ENCODE assay signal across 19 cellular contexts in the genomic region with DNA sequence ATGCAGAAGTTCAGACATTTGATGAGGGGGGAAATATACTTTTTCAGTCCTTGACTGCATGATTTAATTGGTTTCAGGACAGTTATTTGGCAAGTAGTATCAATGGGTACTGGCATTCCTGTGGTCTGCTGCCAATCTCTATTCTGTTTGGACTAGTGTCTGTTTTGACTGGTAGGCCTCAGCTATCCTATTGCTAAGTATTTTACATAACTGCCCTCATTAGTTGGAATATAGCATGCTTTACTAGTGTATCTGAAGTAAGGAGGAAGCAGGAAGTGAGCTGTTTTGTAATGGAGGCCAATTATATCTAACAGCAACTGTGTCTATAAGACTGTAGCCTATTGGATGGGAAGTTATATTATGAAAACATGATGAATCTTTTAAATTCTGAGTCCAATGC.
DNase-seq lines count a peak whose midpoint lies in the region; ATAC-seq and TF ChIP-seq lines count a peak whose summit lies in the region.
"Had no signal": no experiment of that assay in that cellular context is flagged by ENCODE, and none has a peak within 500 bp of the region (broad histone marks: within the 10 kb centered on the region; RNA-seq: fewer than 3 reads in every experiment).

No MANE protein-coding gene starts in this region.

- intact Hi-C loops in ovary (cut with DNase I): no loop called here

- TF ChIP-seq CTCF in astrocyte of the spinal cord (IDR thresholded peaks at IDR 0.05; ENCODE audit: low read depth, low read length) (no peak), ovary (IDR thresholded peaks at IDR 0.05) (no peak)

- no peak overlapping the region for H3K4me3 ChIP-seq in GM23248
- no peak overlapping the region for H3K4me3 ChIP-seq in astrocyte of the spinal cord (ENCODE audit: low read depth, low read length)
- H3K4me3 ChIP-seq in ovary: no peak overlapping the region
- H3K4me3 ChIP-seq: BLaER1, heart right ventricle, SJCRH30, thyroid gland had no signal

- H3K27ac ChIP-seq in GM23248: no peak overlapping the region
- no peak overlapping the region for H3K27ac ChIP-seq in ovary
- H3K27ac ChIP-seq: BLaER1, heart right ventricle, SJCRH30, thyroid gland had no signal

- no peak for TF ChIP-seq EP300 in ovary (IDR thresholded peaks at IDR 0.05)

- H3K9me3 ChIP-seq in GM23248 (ENCODE audit: low read depth) (no peaks in the 10 kb centered on the region), ovary (no peaks in the 10 kb centered on the region)
- H3K9me3 ChIP-seq: BLaER1, heart right ventricle, SJCRH30, thyroid gland had no signal

- no peaks in the 10 kb centered on the region for H4K20me1 ChIP-seq in GM23248 (ENCODE audit: insufficient read depth)
- H4K20me1 ChIP-seq: BLaER1 had no signal

- H3K4me1 ChIP-seq in GM23248 (ENCODE audit: insufficient read depth) (no peaks in the 10 kb centered on the region), ovary (ENCODE audit: insufficient read depth) (no peaks in the 10 kb centered on the region)
- H3K4me1 ChIP-seq: BLaER1, heart right ventricle, SJCRH30, thyroid gland had no signal

- no peak for TF ChIP-seq POLR2A in ovary (IDR thresholded peaks at IDR 0.05)

- H3K79me2 ChIP-seq in GM23248 (ENCODE audit: insufficient read depth): no peaks in the 10 kb centered on the region

- in situ Hi-C loops in GM23248 (cut with MboI): no loop called here
- in situ Hi-C loops in astrocyte of the spinal cord (cut with HindIII; ENCODE audit: low sequenced_read_pairs): no loop called here

- DNase-seq in GM23248: peak; percentile 10
- DNase-seq in MV-4-11 (lab: John Stamatoyannopoulos, UW): peak; percentile 43
- peak; percentile 10 for DNase-seq in astrocyte of the spinal cord (ENCODE audit: low read depth, low spot score)
- peak; percentile 5 for DNase-seq in kidney tubule cell (ENCODE audit: low spot score)
- no peak for DNase-seq in RPMI8226
- DNase-seq in ovary: no peak
- DNase-seq: activated CD4-positive, alpha-beta T cell treated with anti-CD3 and anti-CD28 coated beads, Interleukin-2, amount 50 U/mL, for 1 hour; activated naive CD8-positive, alpha-beta T cell treated with anti-CD3 and anti-CD28 coated beads, Interleukin-2, amount 50 U/mL, for 24 hours; erythroblast; heart right ventricle; midbrain; NCI-H2029; NCI-H82; stimulated activated CD4-positive, alpha-beta T cell treated with anti-CD3 and anti-CD28 coated beads, Interleukin-4, amount 100 ng/mL, for 4 hours; thyroid gland had no signal

- no peak for ATAC-seq in HG03469 (IDR thresholded peaks at IDR 0.05; ENCODE audit: unreplicated experiment)
- ATAC-seq in GM18870 (IDR thresholded peaks at IDR 0.05; ENCODE audit: unreplicated experiment): no peak
- ATAC-seq: activated naive CD8-positive, alpha-beta T cell treated with anti-CD3 and anti-CD28 coated beads, Interleukin-2, amount 50 U/mL, for 24 hours; heart right ventricle had no signal

- H3K36me3 ChIP-seq in GM23248 (ENCODE audit: low read depth) (no peaks in the 10 kb centered on the region), ovary (no peaks in the 10 kb centered on the region)
- H3K36me3 ChIP-seq: BLaER1, heart right ventricle, SJCRH30, thyroid gland had no signal

- no peak overlapping the region for H3K4me2 ChIP-seq in GM23248 (ENCODE audit: unreplicated experiment)
- H3K4me2 ChIP-seq: BLaER1 had no signal

- peaks cover 29% of the 10 kb centered on the region; the same call in 1 of the 2 replicates for H3F3A ChIP-seq in GM23248 (ENCODE audit: insufficient read depth)

- H3K27me3 ChIP-seq in GM23248 (replicated peaks; ENCODE audit: insufficient read depth): no peaks in the 10 kb centered on the region
- no peaks in the 10 kb centered on the region for H3K27me3 ChIP-seq in ovary
- H3K27me3 ChIP-seq: BLaER1, heart right ventricle, SJCRH30, thyroid gland had no signal

- no peaks in the 10 kb centered on the region for H3K9me2 ChIP-seq in GM23248 (ENCODE audit: insufficient read depth)

- no peak overlapping the region for H3K9ac ChIP-seq in GM23248
- H3K9ac ChIP-seq: BLaER1 had no signal

- H2AFZ ChIP-seq in GM23248: 0 out of 2 replicates have a peak overlapping the region, but pooled peaks have one; percentile 10

Comparison
In these comparisons a context has a peak if more than half of its experiments do, and no peak if none do; other contexts are left out.
1. DNase-seq: peak in GM23248 (single experiment), MV-4-11 (single experiment), astrocyte of the spinal cord (single experiment) and kidney tubule cell (single experiment); none in RPMI8226 (single experiment) and ovary (0 of 5).